8 cellular contexts compared by ENCODE assay signal in genomic region chr1:99264201-99265021, GRCh38. TPM values are rescaled to one million over a fixed set of nuclear protein-coding genes. Genes with fewer than 3 reads are reported as not detected.
DNase-seq lines count a peak whose midpoint lies in the region; ATAC-seq and TF ChIP-seq lines count a peak whose summit lies in the region.

TSS of gene PLPPR4 (plus strand) at chr1:99264492. CDS start at chr1:99264594, 102 bp downstream.

- peak within 1 kb of the TSS; percentile 92 for H3K4me2 ChIP-seq in skeletal muscle satellite cell (ENCODE audit: low read length)

- H3K9me3 ChIP-seq in skeletal muscle satellite cell (replicated peaks; ENCODE audit: low read length) = no peaks in the 10 kb centered on the region

- H3K27me3 ChIP-seq in skeletal muscle satellite cell (ENCODE audit: control insufficient read depth, insufficient read depth, low read length) = peaks cover 36% of the 10 kb centered on the region

- peak within 1 kb of the TSS; percentile 22 to 46 for H3K4me3 ChIP-seq in cardiac fibroblast (replicated peaks in 1 of 2; ENCODE audit: low read depth in 2 of 2, low read length in 2 of 2)
- H3K4me3 ChIP-seq in skeletal muscle satellite cell (ENCODE audit: low read length) = peak within 1 kb of the TSS; percentile 69

- H3K36me3 ChIP-seq in skeletal muscle satellite cell (ENCODE audit: insufficient read depth, low read length) = no peaks in the 10 kb centered on the region

- ATAC-seq in HG03354 (IDR thresholded peaks at IDR 0.05; ENCODE audit: poor library complexity, severe bottlenecking, unreplicated experiment) = no peak

- H3K9ac ChIP-seq in skeletal muscle satellite cell (ENCODE audit: low read depth, low read length) = no peak within 1 kb of the TSS

- DNase-seq in GM04504 (ENCODE audit: low read depth) (peak; percentile 25), NCI-H2227 treated with DMSO at 0.1 percent for 48 hours (lab: John Stamatoyannopoulos, UW) (peak; percentile 20), cardiac fibroblast (ENCODE audit: low read depth in 2 of 2) (peak; percentile 11 to 30), inferior parietal cortex (ENCODE audit: extremely low spot score) (peak; percentile 42), DMS114 treated with DMSO at 0.1 percent for 48 hours (lab: John Stamatoyannopoulos, UW; ENCODE audit: unreplicated experiment) (no peak), pons (ENCODE audit: low spot score) (no peak)

- no peak for TF ChIP-seq CTCF in cardiac fibroblast (IDR thresholded peaks at IDR 0.05; ENCODE audit: low read depth, low read length)

- peaks cover 5% of the 10 kb centered on the region for H3K4me1 ChIP-seq in skeletal muscle satellite cell (ENCODE audit: control insufficient read depth, insufficient read depth, low read length)

RNA-seq across cellular contexts. Expression of gene PLPPR4, which starts in this region (rescaled TPM):
- under 0.01 TPM in 1 of 2 replicates, not detected in the other for total RNA-seq in skeletal muscle satellite cell (2012; rRNA removed)

Comparison
In these comparisons a context has a peak if more than half of its experiments do, and no peak if none do; other contexts are left out.
1. DNase-seq: peak in GM04504 (single experiment), NCI-H2227 treated with DMSO at 0.1 percent for 48 hours (single experiment), cardiac fibroblast (2 of 2) and inferior parietal cortex (single experiment); none in DMS114 treated with DMSO at 0.1 percent for 48 hours (single experiment) and pons (single experiment).